Comparison of ENCODE assay signal across 22 cellular contexts in genomic region chr1:82861749-82862148, GRCh38.
A peak's percentile ranks its signal among the peaks of the same experiment; 100 is the strongest.
DNase-seq lines count a peak whose midpoint lies in the region; ATAC-seq, FAIRE-seq and TF ChIP-seq lines count a peak whose summit lies in the region.
"Had no signal": no experiment of that assay in that cellular context is flagged by ENCODE, and none has a peak within 500 bp of the region (broad histone marks: within the 10 kb centered on the region; RNA-seq: fewer than 3 reads in every experiment).

No MANE protein-coding gene starts in this region.

- 3% methylated on average over 2 of the region's 2 CpGs for WGBS in HepG2 (ENCODE audit: low lambda C conversion rate)
- 62% methylated on average over 2 of the region's 2 CpGs for WGBS in right lobe of liver (ENCODE audit: insufficient coverage, low coverage, low lambda C conversion rate, missing lambda C conversion rate)
- WGBS in H1 (ENCODE audit: extremely low coverage in 1 of 2, insufficient coverage in 1 of 2, insufficient read length in 1 of 2, insufficient replicate concordance in 2 of 2, low coverage in 1 of 2, low lambda C conversion rate in 2 of 2, missing lambda C conversion rate in 1 of 2), 2 experiments: 90% methylated on average over 2 of the region's 2 CpGs; no CpG with 5 or more reads in 1 of the 2 experiments
- WGBS in hepatocyte (ENCODE audit: low lambda C conversion rate, missing lambda C conversion rate): 87% methylated on average over 2 of the region's 2 CpGs

- no peak overlapping the region for H2BK12ac ChIP-seq in H1 (ENCODE audit: low read depth, low read length)

- no peak overlapping the region for H4K5ac ChIP-seq in H1 (ENCODE audit: insufficient read length, low read depth, low read length)

- no peaks in the 10 kb centered on the region for H3F3A ChIP-seq in PC-9 (ENCODE audit: insufficient read depth, low read depth)

- no peak overlapping the region for H3K4me3 ChIP-seq in HepG2 (replicated peaks in 1 of 3; ENCODE audit: insufficient read depth in 1 of 3, low read depth in 2 of 3, low read length in 3 of 3)
- no peak overlapping the region for H3K4me3 ChIP-seq in right lobe of liver
- no peak overlapping the region for H3K4me3 ChIP-seq in PC-9
- no peak overlapping the region for H3K4me3 ChIP-seq in H1 (ENCODE audit: extremely low read depth in 1 of 4, insufficient read depth in 2 of 4, low read depth in 3 of 4, low read length in 4 of 4)
- no peak overlapping the region for H3K4me3 ChIP-seq in hepatocyte
- H3K4me3 ChIP-seq: BLaER1 had no signal

- H3K79me1 ChIP-seq in H1 (ENCODE audit: low read depth, low read length): no peaks in the 10 kb centered on the region

- no peak overlapping the region for H2BK5ac ChIP-seq in H1 (ENCODE audit: low read depth, low read length)

- no peaks in the 10 kb centered on the region for H3K36me3 ChIP-seq in HepG2 (replicated peaks in 1 of 2; ENCODE audit: control insufficient read depth in 1 of 2, insufficient read depth in 2 of 2, low read length in 2 of 2)
- H3K36me3 ChIP-seq in right lobe of liver: no peaks in the 10 kb centered on the region
- H3K36me3 ChIP-seq in PC-9 (ENCODE audit: low read depth): no peaks in the 10 kb centered on the region
- H3K36me3 ChIP-seq in H1 (ENCODE audit: control insufficient read depth in 2 of 4, insufficient read depth in 4 of 4, low read length in 3 of 4): no peaks in the 10 kb centered on the region
- H3K36me3 ChIP-seq in hepatocyte (replicated peaks; ENCODE audit: insufficient read depth, low read depth): no peaks in the 10 kb centered on the region
- H3K36me3 ChIP-seq: BE2C, BLaER1 had no signal

- ATAC-seq in HepG2: no peak
- ATAC-seq in right lobe of liver: no peak

- CTCF ChIA-PET in HepG2 (lab: Yijun Ruan, JAX; ENCODE audit: low intra/inter-chr PET ratio, low total read pairs) (no interaction called here), PC-9 (lab: Charles Lee) (no interaction called here), H1 (lab: Charles Lee; ENCODE audit: partially characterized antibody) (no interaction called here), HEK293T (lab: Yijun Ruan, JAX) (no interaction called here)

- H2AFZ ChIP-seq in HepG2 (ENCODE audit: low read length) (no peak overlapping the region), PC-9 (0 out of 2 replicates have a peak overlapping the region, but pooled peaks have one; percentile 9), H1 (ENCODE audit: low read length) (no peak overlapping the region), hepatocyte (no peak overlapping the region)

- no TSS peak for BruUV-seq in HepG2 (replicated peaks; lab: Mats Ljungman, UMichigan)
- BruUV-seq in PC-9 (replicated peaks; lab: Mats Ljungman, UMichigan): no TSS peak

- no peak overlapping the region for H3K18ac ChIP-seq in H1 (ENCODE audit: extremely low read depth, low read length)

- TF ChIP-seq RAD21 in HepG2 (CRISPR knock-in tag; IDR thresholded peaks at IDR 0.05) (no peak), H1 (IDR thresholded peaks at IDR 0.05 in 1 of 2, conservative IDR thresholded peaks at IDR 0.05 in 1 of 2; ENCODE audit: low read depth in 2 of 2, low read length in 2 of 2) (no peak)

- H3K9me3 ChIP-seq in HepG2 (ENCODE audit: low read length) (peaks cover 60% of the 10 kb centered on the region), right lobe of liver (no peaks in the 10 kb centered on the region), PC-9 (ENCODE audit: insufficient read depth, low read depth) (no peaks in the 10 kb centered on the region), H1 (ENCODE audit: insufficient read depth in 2 of 2, low read depth in 1 of 2, low read length in 1 of 2) (no peaks in the 10 kb centered on the region), hepatocyte (ENCODE audit: low read depth) (no peaks in the 10 kb centered on the region)
- H3K9me3 ChIP-seq: BE2C, BLaER1 had no signal

- no peak overlapping the region for H3K4ac ChIP-seq in H1 (replicated peaks; ENCODE audit: insufficient read length, low read depth, low read length)

- no peak overlapping the region for H2BK120ac ChIP-seq in H1 (replicated peaks; ENCODE audit: low read depth, low read length)

- DNase-seq in HepG2 (ENCODE audit: low spot score): no peak
- no peak for DNase-seq in right lobe of liver
- no peak for DNase-seq in PC-9
- no peak for DNase-seq in H1 (ENCODE audit: low read depth in 1 of 2, low spot score in 2 of 2)
- no peak for DNase-seq in HEK293T (ENCODE audit: extremely low spot score)
- DNase-seq in DMS153 treated with DMSO at 0.1 percent for 48 hours (lab: John Stamatoyannopoulos, UW; ENCODE audit: unreplicated experiment): no peak
- DNase-seq in hepatocyte (ENCODE audit: low spot score): no peak
- DNase-seq: ACHN; BE2C; C1 segment of cervical spinal cord; CD4-positive, alpha-beta memory T cell; CD4-positive, CD25-positive, alpha-beta regulatory T cell; CD8-positive, alpha-beta memory T cell; COR-L47; DMS 273 treated with DMSO at 0.1 percent for 48 hours; DMS153; DMS79 treated with DMSO at 0.1 percent for 48 hours; GF-D8 had no signal

- POLR2A ChIA-PET in HepG2 (lab: Yijun Ruan, JAX): no interaction called here
- POLR2A ChIA-PET in PC-9 (lab: Charles Lee; ENCODE audit: unreplicated experiment): no interaction called here
- POLR2A ChIA-PET in H1 (lab: Charles Lee; ENCODE audit: partially characterized antibody): no interaction called here
- POLR2A ChIA-PET in HEK293T (lab: Yijun Ruan, JAX): no interaction called here

- TF ChIP-seq CTCF in HepG2 (CRISPR knock-in tag; IDR thresholded peaks at IDR 0.05) (no peak), right lobe of liver (IDR thresholded peaks at IDR 0.05) (no peak), PC-9 (conservative IDR thresholded peaks at IDR 0.05) (no peak), H1 (IDR thresholded peaks at IDR 0.05; ENCODE audit: control extremely low read depth in 1 of 3, insufficient read depth in 1 of 3, low read depth in 1 of 3, low read length in 3 of 3) (no peak), hepatocyte (IDR thresholded peaks at IDR 0.05; ENCODE audit: poor library complexity) (no peak)

- no peak overlapping the region for H4K91ac ChIP-seq in H1 (replicated peaks; ENCODE audit: insufficient read length, low read length)

- H3K9me2 ChIP-seq in PC-9 (ENCODE audit: insufficient read depth) (no peaks in the 10 kb centered on the region), hepatocyte (replicated peaks; ENCODE audit: insufficient read depth) (no peaks in the 10 kb centered on the region)

- H3K4me2 ChIP-seq in HepG2 (ENCODE audit: low read depth, low read length): no peak overlapping the region
- no peak overlapping the region for H3K4me2 ChIP-seq in PC-9
- H3K4me2 ChIP-seq in H1 (ENCODE audit: insufficient read depth in 1 of 2, low read depth in 2 of 2, low read length in 2 of 2): no peak overlapping the region
- no peak overlapping the region for H3K4me2 ChIP-seq in hepatocyte
- H3K4me2 ChIP-seq: BLaER1 had no signal

- H2AK5ac ChIP-seq in H1 (ENCODE audit: low read depth, low read length): no peak overlapping the region

- no peak overlapping the region for H3K14ac ChIP-seq in H1 (ENCODE audit: insufficient read length)

- intact Hi-C loops in HepG2 (cut with micrococcal nuclease; ENCODE audit: unreplicated experiment) (no loop called here), right lobe of liver (cut with DNase I) (no loop called here), PC-9 (cut with micrococcal nuclease; ENCODE audit: unreplicated experiment) (no loop called here)

- H4K8ac ChIP-seq in H1 (ENCODE audit: extremely low read depth, insufficient read depth, low read length): no peak overlapping the region

- H3K4me1 ChIP-seq in HepG2 (ENCODE audit: insufficient read depth, low read length): no peaks in the 10 kb centered on the region
- no peaks in the 10 kb centered on the region for H3K4me1 ChIP-seq in right lobe of liver
- H3K4me1 ChIP-seq in PC-9 (replicated peaks; ENCODE audit: insufficient read depth): no peaks in the 10 kb centered on the region
- H3K4me1 ChIP-seq in H1 (replicated peaks in 1 of 4; ENCODE audit: control insufficient read depth in 3 of 4, insufficient read depth in 4 of 4, low read length in 3 of 4): no peaks in the 10 kb centered on the region; a peak in 1 of 7 replicates
- peaks cover 4% of the 10 kb centered on the region for H3K4me1 ChIP-seq in hepatocyte (ENCODE audit: insufficient read depth)
- H3K4me1 ChIP-seq: BE2C, BLaER1 had no signal

- in situ Hi-C loops in HepG2 (cut with HindIII; ENCODE audit: extremely low pct_ligation_motif_present, low pct_unique_long_range_greater_than_20kb): no loop called here

- no peaks in the 10 kb centered on the region for H3K79me2 ChIP-seq in HepG2 (ENCODE audit: insufficient read depth, low read length)
- no peaks in the 10 kb centered on the region for H3K79me2 ChIP-seq in PC-9 (ENCODE audit: low read depth)
- no peaks in the 10 kb centered on the region for H3K79me2 ChIP-seq in H1 (ENCODE audit: control insufficient read depth in 1 of 2, insufficient read depth in 2 of 2, low read length in 2 of 2)
- H3K79me2 ChIP-seq in hepatocyte: no peaks in the 10 kb centered on the region

- FAIRE-seq in HepG2 (lab: Jason Lieb, UNC) (no peak), H1 (lab: Jason Lieb, UNC) (no peak)
- FAIRE-seq: GM12891, GM19239 had no signal

- no peak overlapping the region for H3K56ac ChIP-seq in H1 (replicated peaks; ENCODE audit: insufficient read length, low read depth, low read length)

- no peak overlapping the region for H2BK20ac ChIP-seq in H1 (ENCODE audit: low read length)

- no peak for TF ChIP-seq EP300 in HepG2 (IDR thresholded peaks at IDR 0.05; ENCODE audit: low read depth in 2 of 2, low read length in 2 of 2)
- no peak for TF ChIP-seq EP300 in HepG2 (CRISPR knock-in tag; IDR thresholded peaks at IDR 0.05; ENCODE audit: borderline replicate concordance)
- no peak for TF ChIP-seq EP300 in H1 (IDR thresholded peaks at IDR 0.05; ENCODE audit: borderline replicate concordance in 1 of 2, low read depth in 2 of 2, low read length in 2 of 2)

- H3K9ac ChIP-seq in HepG2 (ENCODE audit: insufficient read depth, low read depth, low read length) (no peak overlapping the region), H1 (replicated peaks in 1 of 4; ENCODE audit: extremely low read depth in 1 of 4, low read depth in 3 of 4, low read length in 3 of 4) (no peak overlapping the region)
- H3K9ac ChIP-seq: BLaER1 had no signal

- no peak overlapping the region for H3K27ac ChIP-seq in HepG2 (ENCODE audit: extremely low read length, insufficient read depth, low read length)
- H3K27ac ChIP-seq in right lobe of liver: no peak overlapping the region
- H3K27ac ChIP-seq in PC-9: no peak overlapping the region
- H3K27ac ChIP-seq in H1 (ENCODE audit: low read depth, low read length): no peak overlapping the region
- no peak overlapping the region for H3K27ac ChIP-seq in hepatocyte
- H3K27ac ChIP-seq: 22Rv1, BLaER1 had no signal

- H4K20me1 ChIP-seq in HepG2 (ENCODE audit: insufficient read depth, low read length): no peaks in the 10 kb centered on the region
- no peaks in the 10 kb centered on the region for H4K20me1 ChIP-seq in PC-9 (ENCODE audit: insufficient read depth)
- no peaks in the 10 kb centered on the region for H4K20me1 ChIP-seq in H1 (replicated peaks in 1 of 2; ENCODE audit: control insufficient read depth in 1 of 2, insufficient read depth in 2 of 2, low read length in 2 of 2)
- H4K20me1 ChIP-seq in hepatocyte (ENCODE audit: insufficient read depth, poor library complexity, severe bottlenecking): no peaks in the 10 kb centered on the region
- H4K20me1 ChIP-seq: BLaER1 had no signal

- H3K27me3 ChIP-seq in HepG2 (ENCODE audit: control insufficient read depth in 1 of 2, insufficient read depth in 2 of 2, low read length in 2 of 2) (no peaks in the 10 kb centered on the region), right lobe of liver (no peaks in the 10 kb centered on the region), PC-9 (ENCODE audit: insufficient read depth, low read depth) (no peaks in the 10 kb centered on the region), H1 (replicated peaks in 1 of 4; ENCODE audit: control insufficient read depth in 3 of 4, extremely low read depth in 1 of 4, insufficient read depth in 3 of 4, low read length in 3 of 4) (no peaks in the 10 kb centered on the region), hepatocyte (no peaks in the 10 kb centered on the region)
- H3K27me3 ChIP-seq: BE2C, BLaER1 had no signal

- no peak overlapping the region for H2BK15ac ChIP-seq in H1 (ENCODE audit: low read length)

- TF ChIP-seq POLR2A in HepG2 (IDR thresholded peaks at IDR 0.05; ENCODE audit: insufficient read depth in 1 of 2, low read depth in 2 of 2, low read length in 2 of 2) (no peak), right lobe of liver (IDR thresholded peaks at IDR 0.05) (no peak), H1 (IDR thresholded peaks at IDR 0.05; ENCODE audit: control extremely low read depth in 1 of 2, low read depth in 2 of 2, low read length in 2 of 2) (no peak)

- no peak overlapping the region for H3K23ac ChIP-seq in H1 (ENCODE audit: insufficient read length)

- no peaks in the 10 kb centered on the region for H3K23me2 ChIP-seq in H1 (ENCODE audit: low read depth, low read length)

Comparison
In these comparisons a context has a peak if more than half of its experiments do, and no peak if none do; other contexts are left out.
1. Of the 41 proteins assayed by ChIP-seq in both HepG2 and H1: peak only in HepG2: none; only in H1: none; in both: MAFK; in neither: 40.